10 cellular contexts compared by ENCODE assay signal in genomic region chrX:51742586-51742985, GRCh38. TPM values are rescaled to one million over a fixed set of nuclear protein-coding genes. Genes with fewer than 3 reads are reported as not detected.
DNase-seq lines count a peak whose midpoint lies in the region; ATAC-seq and TF ChIP-seq lines count a peak whose summit lies in the region.
"Had no signal": no experiment of that assay in that cellular context is flagged by ENCODE, and none has a peak within 500 bp of the region (broad histone marks: within the 10 kb centered on the region; RNA-seq: fewer than 3 reads in every experiment).

No MANE protein-coding gene starts in this region.

- no peaks in the 10 kb centered on the region for H3K9me3 Mint-ChIP-seq in Calu3 (ENCODE audit: low read depth, unreplicated experiment)

- no peak overlapping the region for H3K27ac ChIP-seq in osteoblast (ENCODE audit: low read depth, low read length)
- H3K27ac ChIP-seq: SJSA1 had no signal

- peaks cover 41% of the 10 kb centered on the region for H3K79me2 ChIP-seq in Loucy (ENCODE audit: insufficient read depth, low read length)
- peaks cover 13% of the 10 kb centered on the region for H3K79me2 ChIP-seq in osteoblast (ENCODE audit: insufficient read depth, low read length)

- CTCF ChIA-PET in Calu3 (lab: Charles Lee): no interaction called here

- no peaks in the 10 kb centered on the region for H3K9me3 ChIP-seq in Loucy (ENCODE audit: insufficient read depth, low read depth, low read length)
- no peaks in the 10 kb centered on the region for H3K9me3 ChIP-seq in osteoblast (ENCODE audit: low read depth, low read length)
- H3K9me3 ChIP-seq: SJSA1 had no signal

- H3K27me3 Mint-ChIP-seq in Calu3 (ENCODE audit: unreplicated experiment): no peaks in the 10 kb centered on the region

- H3K4me3 ChIP-seq in Loucy (ENCODE audit: low read length, poor library complexity, severe bottlenecking) (peak overlapping the region; percentile 89), epithelial cell of proximal tubule (ENCODE audit: low read depth, low read length) (peak overlapping the region; percentile 72), osteoblast (ENCODE audit: insufficient read depth, low read length) (peak overlapping the region; percentile 79)

- H3K4me2 ChIP-seq in Loucy (ENCODE audit: low read depth, low read length, poor library complexity, severe bottlenecking) (peak overlapping the region; percentile 71), osteoblast (ENCODE audit: insufficient read depth, low read length) (peak overlapping the region; percentile 82)

- peaks cover 45% of the 10 kb centered on the region for H3K36me3 Mint-ChIP-seq in Calu3 (ENCODE audit: insufficient read depth, unreplicated experiment)

- peaks cover 13% of the 10 kb centered on the region for H3K4me1 Mint-ChIP-seq in Calu3 (ENCODE audit: low read depth, unreplicated experiment)

- no peak for TF ChIP-seq CTCF in Calu3 (IDR thresholded peaks at IDR 0.05; ENCODE audit: unreplicated experiment)
- no peak for TF ChIP-seq CTCF in Loucy (conservative IDR thresholded peaks at IDR 0.05; ENCODE audit: low read length)
- no peak for TF ChIP-seq CTCF in epithelial cell of proximal tubule (conservative IDR thresholded peaks at IDR 0.05; ENCODE audit: low read depth, low read length)
- TF ChIP-seq CTCF in osteoblast (IDR thresholded peaks at IDR 0.05; ENCODE audit: extremely low read depth, low read depth, low read length): no peak

- H4K20me1 ChIP-seq in Loucy (ENCODE audit: insufficient read depth, low read length, poor library complexity, severe bottlenecking): peaks cover 22% of the 10 kb centered on the region
- H4K20me1 ChIP-seq in osteoblast (ENCODE audit: insufficient read depth, low read length): peaks cover 5% of the 10 kb centered on the region

- ATAC-seq in HG03039 (IDR thresholded peaks at IDR 0.05; ENCODE audit: unreplicated experiment) (no peak), GM21786 (IDR thresholded peaks at IDR 0.05; ENCODE audit: unreplicated experiment) (no peak)

- H3K27ac Mint-ChIP-seq in Calu3 (ENCODE audit: unreplicated experiment): peak overlapping the region; percentile 99

- H3K9me2 ChIP-seq in Loucy (replicated peaks; ENCODE audit: low read depth, low read length): no peaks in the 10 kb centered on the region

- no TSS peak for BruUV-seq in Calu3 (replicated peaks; lab: Mats Ljungman, UMichigan)

- intact Hi-C loops in Calu3 (cut with micrococcal nuclease; ENCODE audit: unreplicated experiment): no loop called here

- peak overlapping the region; percentile 87 for H2AFZ ChIP-seq in Loucy (ENCODE audit: low read length)
- peak overlapping the region; percentile 92 for H2AFZ ChIP-seq in osteoblast (ENCODE audit: low read length)

- no peaks in the 10 kb centered on the region for H3F3A ChIP-seq in Loucy (ENCODE audit: low read depth)

- H3K4me1 ChIP-seq in Loucy (ENCODE audit: insufficient read depth, low read length, poor library complexity, severe bottlenecking): peaks cover 4% of the 10 kb centered on the region
- peaks cover 5% of the 10 kb centered on the region for H3K4me1 ChIP-seq in osteoblast (ENCODE audit: insufficient read depth, low read length)

- DNase-seq in Calu3: no peak
- DNase-seq in epithelial cell of proximal tubule (ENCODE audit: low read depth): no peak
- no peak for DNase-seq in osteoblast (ENCODE audit: insufficient read length, low spot score, missing footprints)
- no peak for DNase-seq in effector CD4-positive, alpha-beta T cell
- DNase-seq in NCI-H510A (lab: John Stamatoyannopoulos, UW): no peak

- H3K27me3 ChIP-seq in Loucy (ENCODE audit: insufficient read depth, low read length, poor library complexity, severe bottlenecking) (peaks cover 46% of the 10 kb centered on the region), osteoblast (ENCODE audit: insufficient read depth, low read length) (peaks cover 19% of the 10 kb centered on the region)
- H3K27me3 ChIP-seq: SJSA1 had no signal

- H3K36me3 ChIP-seq in Loucy (ENCODE audit: insufficient read depth, low read length) (no peaks in the 10 kb centered on the region), osteoblast (ENCODE audit: insufficient read depth, low read length) (peaks cover 3% of the 10 kb centered on the region)
- H3K36me3 ChIP-seq: SJSA1 had no signal

- peak overlapping the region; percentile 92 for H3K4me3 Mint-ChIP-seq in Calu3 (ENCODE audit: low read depth, unreplicated experiment)

- H3K9ac ChIP-seq in Loucy (ENCODE audit: low read depth, low read length, poor library complexity, severe bottlenecking): peak overlapping the region; percentile 82

RNA-seq across cellular contexts. Expression of gene GSPT2, which starts 0.7 kb away (rescaled TPM):
- total RNA-seq in Calu3 (2022) (38.1 and 48.5 TPM in 2 replicates), epithelial cell of proximal tubule (4.5 and 6.4 TPM in 2 replicates), osteoblast (6.5 and 7.2 TPM in 2 replicates)

RNA-seq across cellular contexts. Expression of gene CENPVL1, which starts 32.3 kb away (rescaled TPM):
- total RNA-seq in Calu3 (2022): not detected in 2 replicates
- total RNA-seq in epithelial cell of proximal tubule: 0.07 TPM in 1 of 2 replicates, not detected in the other
- total RNA-seq in osteoblast: not detected in 2 replicates
- total RNA-seq: lung, SJSA1 had no signal

RNA-seq across cellular contexts. Expression of gene CENPVL2, which starts 60.0 kb away (rescaled TPM):
- total RNA-seq in Calu3 (2022) (not detected in 2 replicates), epithelial cell of proximal tubule (0.07 TPM in 1 of 2 replicates, not detected in the other), osteoblast (not detected in 2 replicates)
- total RNA-seq: lung, SJSA1 had no signal
